1 cellular context compared by ENCODE assay signal in the genomic region with DNA sequence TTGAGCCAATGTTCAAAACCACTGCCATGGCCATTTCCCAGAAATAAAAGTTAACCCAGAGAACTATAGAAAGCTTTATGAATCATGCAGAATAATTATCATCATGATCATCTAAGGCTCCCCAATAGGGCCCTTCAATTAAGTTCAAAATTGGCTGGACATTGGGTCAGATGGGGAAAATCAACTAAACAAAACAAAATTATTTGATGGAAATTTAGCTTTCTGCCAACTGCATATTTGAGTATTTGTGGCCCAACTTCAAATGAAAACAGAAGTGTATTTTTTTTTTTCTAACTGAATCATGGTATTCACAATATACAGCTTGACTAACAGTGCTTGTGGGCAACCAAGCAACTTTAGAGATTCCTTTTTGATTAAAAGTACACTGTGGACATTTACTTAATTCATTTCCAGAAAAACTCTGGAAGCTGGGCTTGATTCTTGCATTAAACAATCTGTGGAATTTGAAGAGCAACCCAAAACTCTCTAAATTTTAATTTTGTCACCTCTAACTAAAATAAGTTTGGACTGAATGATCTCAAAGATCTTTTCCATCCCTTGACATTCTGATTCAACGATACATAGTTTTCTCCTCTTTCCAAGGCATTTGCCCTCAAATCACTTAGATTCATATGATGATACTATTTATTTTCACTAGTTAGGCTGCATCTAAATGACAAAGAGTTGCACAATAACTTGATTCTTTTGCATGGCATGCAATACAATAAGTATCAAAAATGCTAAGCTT.
TF ChIP-seq lines count a peak whose summit lies in the region.

No MANE protein-coding gene starts in this region.

TF ChIP-seq in WTC11, 78 proteins besides CTCF, POLR2A, EP300 and RAD21 (continued from another document):
- TF ChIP-seq, protein P1, sequence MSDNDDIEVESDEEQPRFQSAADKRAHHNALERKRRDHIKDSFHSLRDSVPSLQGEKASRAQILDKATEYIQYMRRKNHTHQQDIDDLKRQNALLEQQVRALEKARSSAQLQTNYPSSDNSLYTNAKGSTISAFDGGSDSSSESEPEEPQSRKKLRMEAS (CRISPR knock-in tag; IDR thresholded peaks at IDR 0.05) = no peak
